23 cellular contexts compared by ENCODE assay signal in genomic region chr10:78321500-78321899, GRCh38.
DNase-seq lines count a peak whose midpoint lies in the region; ATAC-seq and TF ChIP-seq lines count a peak whose summit lies in the region.
"Had no signal": no experiment of that assay in that cellular context is flagged by ENCODE, and none has a peak within 500 bp of the region (broad histone marks: within the 10 kb centered on the region; RNA-seq: fewer than 3 reads in every experiment).

No MANE protein-coding gene starts in this region.

- no peak for ATAC-seq in activated CD8-positive, alpha-beta memory T cell treated with anti-CD3 and anti-CD28 coated beads, Interleukin-2, amount 10 ng/mL, durations not matched to agents 7 days and 5 days
- no peak for ATAC-seq in activated T-helper 17 cell treated with anti-CD3 and anti-CD28 coated beads, Interleukin-2, amount 50 U/mL, for 72 hours (replicated peaks)
- no peak for ATAC-seq in naive thymus-derived CD4-positive, alpha-beta T cell

- no peak for TF ChIP-seq CTCF in type B pancreatic cell (conservative IDR thresholded peaks at IDR 0.05)
- TF ChIP-seq CTCF in stomach (IDR thresholded peaks at IDR 0.05), result no peak

- H3K4me3 Mint-ChIP-seq in activated CD8-positive, alpha-beta memory T cell treated with anti-CD3 and anti-CD28 coated beads, Interleukin-2, amount 10 ng/mL, durations not matched to agents 7 days and 5 days, result no peak overlapping the region
- H3K4me3 Mint-ChIP-seq in activated T-helper 17 cell treated with anti-CD3 and anti-CD28 coated beads, Interleukin-2, amount 50 U/mL, for 72 hours, result no peak overlapping the region
- H3K4me3 Mint-ChIP-seq in naive thymus-derived CD4-positive, alpha-beta T cell, result peak overlapping the region in 1 of 10 donors; percentile 55
- H3K4me3 Mint-ChIP-seq in type B pancreatic cell, result no peak overlapping the region

- no peaks in the 10 kb centered on the region for H3K36me3 ChIP-seq in naive thymus-derived CD4-positive, alpha-beta T cell (ENCODE audit: control insufficient read depth in 2 of 3, insufficient read depth in 3 of 3, low read length in 3 of 3)
- no peaks in the 10 kb centered on the region for H3K36me3 ChIP-seq in stomach
- H3K36me3 ChIP-seq: BLaER1, Peyer's patch, SJCRH30 had no signal

- 69 to 95% (median 86%) methylated on average over 4 of the region's 4 CpGs for WGBS in stomach, 5 donors

- DNase-seq in activated CD8-positive, alpha-beta memory T cell treated with anti-CD3 and anti-CD28 coated beads for 24 hours, result peak; percentile 37
- no peak for DNase-seq in activated CD8-positive, alpha-beta memory T cell treated with anti-CD3 and anti-CD28 coated beads, Interleukin-2, amount 10 ng/mL, durations not matched to agents 7 days and 5 days
- peak in 1 of 9 donors; percentile 6 for DNase-seq in naive thymus-derived CD4-positive, alpha-beta T cell
- DNase-seq in type B pancreatic cell (ENCODE audit: extremely low spot score, unreplicated experiment) (peak; percentile 25), superior temporal gyrus (ENCODE audit: extremely low spot score) (no peak), NCI-H146 (lab: John Stamatoyannopoulos, UW) (no peak), stomach (no peak)
- DNase-seq: ACHN, DMS53, GDM1, Karpas-422, MV-4-11, NCI-H1105 treated with DMSO at 0.1 percent for 48 hours, NCI-H1694, NCI-H2081, NCI-H2171, NCI-H524 treated with DMSO at 0.1 percent for 48 hours, NCI-H82, Peyer's patch, SJCRH30 had no signal

- peaks cover 17% of the 10 kb centered on the region for H3K27me3 Mint-ChIP-seq in activated CD8-positive, alpha-beta memory T cell treated with anti-CD3 and anti-CD28 coated beads, Interleukin-2, amount 10 ng/mL, durations not matched to agents 7 days and 5 days
- H3K27me3 Mint-ChIP-seq in activated T-helper 17 cell treated with anti-CD3 and anti-CD28 coated beads, Interleukin-2, amount 50 U/mL, for 72 hours, result no peaks in the 10 kb centered on the region
- no peaks in the 10 kb centered on the region for H3K27me3 Mint-ChIP-seq in naive thymus-derived CD4-positive, alpha-beta T cell
- no peaks in the 10 kb centered on the region for H3K27me3 Mint-ChIP-seq in type B pancreatic cell

- POLR2A ChIA-PET in naive thymus-derived CD4-positive, alpha-beta T cell (lab: Charles Lee), result interaction anchor here (0.9 kb wide), 1 partner anchor 21 kb away, joined by 5 read pairs; no protein-coding TSS in a partner anchor

- H3K36me3 Mint-ChIP-seq in activated CD8-positive, alpha-beta memory T cell treated with anti-CD3 and anti-CD28 coated beads, Interleukin-2, amount 10 ng/mL, durations not matched to agents 7 days and 5 days, result peaks cover 5% of the 10 kb centered on the region
- no peaks in the 10 kb centered on the region for H3K36me3 Mint-ChIP-seq in activated T-helper 17 cell treated with anti-CD3 and anti-CD28 coated beads, Interleukin-2, amount 50 U/mL, for 72 hours (ENCODE audit: low read depth)
- H3K36me3 Mint-ChIP-seq in naive thymus-derived CD4-positive, alpha-beta T cell, result peaks cover 2 to 15% (median 7%) of the 10 kb centered on the region in 5 donors
- H3K36me3 Mint-ChIP-seq in type B pancreatic cell, result no peaks in the 10 kb centered on the region

- no peak for TF ChIP-seq EP300 in stomach (IDR thresholded peaks at IDR 0.05)

- H3K4me3 ChIP-seq in naive thymus-derived CD4-positive, alpha-beta T cell (ENCODE audit: low read length), result no peak overlapping the region
- no peak overlapping the region for H3K4me3 ChIP-seq in stomach
- H3K4me3 ChIP-seq: BLaER1, Peyer's patch, SJCRH30 had no signal

- TF ChIP-seq POLR2A in stomach (IDR thresholded peaks at IDR 0.05), result no peak

- H3K27ac Mint-ChIP-seq in activated CD8-positive, alpha-beta memory T cell treated with anti-CD3 and anti-CD28 coated beads, Interleukin-2, amount 10 ng/mL, durations not matched to agents 7 days and 5 days, result no peak overlapping the region
- H3K27ac Mint-ChIP-seq in activated T-helper 17 cell treated with anti-CD3 and anti-CD28 coated beads, Interleukin-2, amount 50 U/mL, for 72 hours, result peak overlapping the region; percentile 67
- H3K27ac Mint-ChIP-seq in naive thymus-derived CD4-positive, alpha-beta T cell, result peak overlapping the region in 8 of 9 donors; percentile 0 to 79 (median 62)
- no peak overlapping the region for H3K27ac Mint-ChIP-seq in type B pancreatic cell

- no peak overlapping the region for H3K27ac ChIP-seq in naive thymus-derived CD4-positive, alpha-beta T cell (ENCODE audit: low read depth, low read length)
- no peak overlapping the region for H3K27ac ChIP-seq in stomach
- H3K27ac ChIP-seq: 22Rv1, BLaER1, Peyer's patch, SJCRH30 had no signal

- CTCF ChIA-PET in activated CD8-positive, alpha-beta memory T cell treated with anti-CD3 and anti-CD28 coated beads, Interleukin-2, amount 10 ng/mL, durations not matched to agents 7 days and 5 days (lab: Charles Lee), result no interaction called here
- CTCF ChIA-PET in naive thymus-derived CD4-positive, alpha-beta T cell (lab: Charles Lee), result interaction anchor here (1.7 kb wide), 1 partner anchor 17 kb away, joined by 6 read pairs; no protein-coding TSS in a partner anchor

- intact Hi-C loops in naive thymus-derived CD4-positive, alpha-beta T cell (cut with micrococcal nuclease), result no loop called here
- intact Hi-C loops in stomach (cut with DNase I; ENCODE audit: low total_unique reads), result no loop called here

- H3K4me1 ChIP-seq in naive thymus-derived CD4-positive, alpha-beta T cell (ENCODE audit: control insufficient read depth in 2 of 2, insufficient read depth in 2 of 2, low read length in 2 of 2), result peaks cover 0 to 13% of the 10 kb centered on the region in 2 donors
- peaks cover 0 to 25% (median under 1%) of the 10 kb centered on the region in 4 donors for H3K4me1 ChIP-seq in stomach
- H3K4me1 ChIP-seq: SJCRH30 had no signal

- H3K27me3 ChIP-seq in naive thymus-derived CD4-positive, alpha-beta T cell (ENCODE audit: control insufficient read depth in 2 of 2, insufficient read depth in 2 of 2, low read length in 2 of 2), result no peaks in the 10 kb centered on the region
- no peaks in the 10 kb centered on the region for H3K27me3 ChIP-seq in stomach
- H3K27me3 ChIP-seq: BLaER1, Peyer's patch, SJCRH30 had no signal

- H3K9me3 ChIP-seq in naive thymus-derived CD4-positive, alpha-beta T cell (ENCODE audit: control insufficient read depth in 2 of 3, low read length in 3 of 3), result peaks cover 0 to 3% (median 0%) of the 10 kb centered on the region in 3 experiments
- peaks cover 0 to 8% (median 5%) of the 10 kb centered on the region in 4 donors for H3K9me3 ChIP-seq in stomach
- H3K9me3 ChIP-seq: SJCRH30 had no signal

- peaks cover 10% of the 10 kb centered on the region for H3K9me3 Mint-ChIP-seq in activated CD8-positive, alpha-beta memory T cell treated with anti-CD3 and anti-CD28 coated beads, Interleukin-2, amount 10 ng/mL, durations not matched to agents 7 days and 5 days (ENCODE audit: low read depth)
- peaks cover 2% of the 10 kb centered on the region for H3K9me3 Mint-ChIP-seq in activated T-helper 17 cell treated with anti-CD3 and anti-CD28 coated beads, Interleukin-2, amount 50 U/mL, for 72 hours
- peaks cover 4 to 33% (median 14%) of the 10 kb centered on the region in 11 donors for H3K9me3 Mint-ChIP-seq in naive thymus-derived CD4-positive, alpha-beta T cell
- peaks cover 4% of the 10 kb centered on the region for H3K9me3 Mint-ChIP-seq in type B pancreatic cell

- H3K4me1 Mint-ChIP-seq in activated CD8-positive, alpha-beta memory T cell treated with anti-CD3 and anti-CD28 coated beads, Interleukin-2, amount 10 ng/mL, durations not matched to agents 7 days and 5 days, result peaks cover 5% of the 10 kb centered on the region
- peaks cover 20% of the 10 kb centered on the region for H3K4me1 Mint-ChIP-seq in activated T-helper 17 cell treated with anti-CD3 and anti-CD28 coated beads, Interleukin-2, amount 50 U/mL, for 72 hours
- H3K4me1 Mint-ChIP-seq in naive thymus-derived CD4-positive, alpha-beta T cell, result peaks cover 13 to 33% (median 23%) of the 10 kb centered on the region in 7 donors
- peaks cover 9% of the 10 kb centered on the region for H3K4me1 Mint-ChIP-seq in type B pancreatic cell (ENCODE audit: unreplicated experiment)

Comparison
In these comparisons a context has a peak if more than half of its experiments do, and no peak if none do; other contexts are left out.
1. DNase-seq: peak in activated CD8-positive, alpha-beta memory T cell treated with anti-CD3 and anti-CD28 coated beads for 24 hours (single experiment) and type B pancreatic cell (single experiment); none in activated CD8-positive, alpha-beta memory T cell treated with anti-CD3 and anti-CD28 coated beads, Interleukin-2, amount 10 ng/mL, durations not matched to agents 7 days and 5 days (single experiment), superior temporal gyrus (single experiment), NCI-H146 (single experiment) and stomach (single experiment).
2. H3K27ac Mint-ChIP-seq: peak in activated T-helper 17 cell treated with anti-CD3 and anti-CD28 coated beads, Interleukin-2, amount 50 U/mL, for 72 hours (single experiment) and naive thymus-derived CD4-positive, alpha-beta T cell (8 of 9); none in activated CD8-positive, alpha-beta memory T cell treated with anti-CD3 and anti-CD28 coated beads, Interleukin-2, amount 10 ng/mL, durations not matched to agents 7 days and 5 days (single experiment) and type B pancreatic cell (single experiment).